12 cellular contexts compared by ENCODE assay signal in genomic region chr17:40555296-40556190, GRCh38. TPM values are rescaled to one million over a fixed set of nuclear protein-coding genes. Genes with fewer than 3 reads are reported as not detected.
DNase-seq lines count a peak whose midpoint lies in the region; ATAC-seq and TF ChIP-seq lines count a peak whose summit lies in the region.
"Had no signal": no experiment of that assay in that cellular context is flagged by ENCODE, and none has a peak within 500 bp of the region (broad histone marks: within the 10 kb centered on the region; RNA-seq: fewer than 3 reads in every experiment).

No MANE protein-coding gene starts in this region.

- no peaks in the 10 kb centered on the region for H3K27me3 Mint-ChIP-seq in activated T-helper 17 cell treated with anti-CD3 and anti-CD28 coated beads, Interleukin-2, amount 50 U/mL, for 72 hours
- H3K27me3 Mint-ChIP-seq in glutamatergic neuron (ENCODE audit: unreplicated experiment) = no peaks in the 10 kb centered on the region

- peak overlapping the region in 9 of 10 donors; percentile 45 to 94 (median 87) for H3K27ac ChIP-seq in heart right ventricle
- H3K27ac ChIP-seq in muscle layer of duodenum (ENCODE audit: low read length) = peak overlapping the region; percentile 50
- H3K27ac ChIP-seq in foreskin keratinocyte = no peak overlapping the region
- H3K27ac ChIP-seq: thoracic aorta had no signal

- peaks cover 46 to 100% (median 93%) of the 10 kb centered on the region in 9 donors for H3K4me1 ChIP-seq in heart right ventricle
- peaks cover 27 to 55% of the 10 kb centered on the region in 2 donors for H3K4me1 ChIP-seq in muscle layer of duodenum (ENCODE audit: control insufficient read depth in 1 of 2, insufficient read depth in 2 of 2, low read length in 2 of 2)
- peaks cover 5% of the 10 kb centered on the region for H3K4me1 ChIP-seq in foreskin keratinocyte

- no peaks in the 10 kb centered on the region for H3K27me3 ChIP-seq in heart right ventricle
- H3K27me3 ChIP-seq in muscle layer of duodenum (ENCODE audit: low read depth, low read length) = no peaks in the 10 kb centered on the region
- peaks cover 37% of the 10 kb centered on the region for H3K27me3 ChIP-seq in foreskin keratinocyte

- no peak for DNase-seq in heart right ventricle
- DNase-seq in left ventricle myocardium superior = no peak
- DNase-seq in glutamatergic neuron = no peak
- DNase-seq in foreskin keratinocyte = no peak
- DNase-seq: NCI-H1092 treated with DMSO at 0.1 percent for 48 hours, NCI-H774 had no signal

- ATAC-seq in heart right ventricle (no peak), left ventricle myocardium superior (no peak), HG02623 (IDR thresholded peaks at IDR 0.05; ENCODE audit: unreplicated experiment) (no peak), GM18861 (IDR thresholded peaks at IDR 0.05; ENCODE audit: unreplicated experiment) (no peak), foreskin keratinocyte (no peak)
- no peak for ATAC-seq in activated T-helper 17 cell treated with anti-CD3 and anti-CD28 coated beads, Interleukin-2, amount 50 U/mL, for 72 hours (replicated peaks)

- H3K36me3 ChIP-seq in heart right ventricle (peaks cover 0 to 9% (median 0%) of the 10 kb centered on the region in 9 donors), muscle layer of duodenum (ENCODE audit: control insufficient read depth in 1 of 2, insufficient read depth in 2 of 2, low read length in 2 of 2) (peaks cover 0 to 8% of the 10 kb centered on the region in 2 donors)
- H3K36me3 ChIP-seq: thoracic aorta had no signal

- peak overlapping the region; percentile 88 for H3K27ac Mint-ChIP-seq in activated T-helper 17 cell treated with anti-CD3 and anti-CD28 coated beads, Interleukin-2, amount 50 U/mL, for 72 hours
- H3K27ac Mint-ChIP-seq in glutamatergic neuron (ENCODE audit: unreplicated experiment) = no peak overlapping the region

- peak overlapping the region; percentile 74 for H3K4me3 Mint-ChIP-seq in activated T-helper 17 cell treated with anti-CD3 and anti-CD28 coated beads, Interleukin-2, amount 50 U/mL, for 72 hours
- no peak overlapping the region for H3K4me3 Mint-ChIP-seq in glutamatergic neuron (ENCODE audit: unreplicated experiment)

- no peaks in the 10 kb centered on the region for H3K9me3 Mint-ChIP-seq in activated T-helper 17 cell treated with anti-CD3 and anti-CD28 coated beads, Interleukin-2, amount 50 U/mL, for 72 hours
- H3K9me3 Mint-ChIP-seq in glutamatergic neuron (ENCODE audit: unreplicated experiment) = peaks cover 6% of the 10 kb centered on the region

- TF ChIP-seq CTCF in heart right ventricle (IDR thresholded peaks at IDR 0.05) (no peak), glutamatergic neuron (IDR thresholded peaks at IDR 0.05; ENCODE audit: partially characterized antibody, unreplicated experiment) (no peak), foreskin keratinocyte (conservative IDR thresholded peaks at IDR 0.05) (no peak)

- no peaks in the 10 kb centered on the region for H3K9me3 ChIP-seq in heart right ventricle
- H3K9me3 ChIP-seq in muscle layer of duodenum (ENCODE audit: control insufficient read depth in 1 of 2, low read length in 2 of 2) = no peaks in the 10 kb centered on the region
- H3K9me3 ChIP-seq: thoracic aorta had no signal

- 88 to 92% methylated on average over 26 of the region's 26 CpGs for WGBS in heart right ventricle, 2 donors

- intact Hi-C loops in heart right ventricle (cut with DNase I) (loop anchor here in 5 of 10 donors (2.0 to 10.0 kb wide), 5 partner anchors 19 to 261 kb away; partner anchors contain the start of genes IGFBP4 (in 3 of the 5) and RARA (in 1 of the 5)), left ventricle myocardium superior (cut with micrococcal nuclease) (no loop called here)

- H3K4me1 Mint-ChIP-seq in activated T-helper 17 cell treated with anti-CD3 and anti-CD28 coated beads, Interleukin-2, amount 50 U/mL, for 72 hours = peaks cover 62% of the 10 kb centered on the region
- peaks cover 44% of the 10 kb centered on the region for H3K4me1 Mint-ChIP-seq in glutamatergic neuron (ENCODE audit: low read depth, unreplicated experiment)

- H3K4me3 ChIP-seq in heart right ventricle (no peak overlapping the region), muscle layer of duodenum (ENCODE audit: low read depth in 1 of 2, low read length in 2 of 2) (no peak overlapping the region)
- H3K4me3 ChIP-seq: thoracic aorta had no signal

- peaks cover 98% of the 10 kb centered on the region for H3K36me3 Mint-ChIP-seq in activated T-helper 17 cell treated with anti-CD3 and anti-CD28 coated beads, Interleukin-2, amount 50 U/mL, for 72 hours (ENCODE audit: low read depth)
- no peaks in the 10 kb centered on the region for H3K36me3 Mint-ChIP-seq in glutamatergic neuron (ENCODE audit: unreplicated experiment)

RNA-seq across cellular contexts. Expression of gene CCR7, which starts 9.7 kb away (rescaled TPM):
- total RNA-seq in heart right ventricle (1 to 10 TPM in 1 of 10 donors, under 1 TPM in 3, not detected in 6; 0.10 to 1.7 (median 0.48) TPM), left ventricle myocardium superior (0.22 TPM), glutamatergic neuron (ENCODE audit: unreplicated experiment) (not detected), foreskin keratinocyte (not detected in 2 replicates)
- polyA plus RNA-seq in heart right ventricle (under 1 TPM in 1 of 2 donors, not detected in 1; 0.46 TPM), foreskin keratinocyte (not detected in 2 replicates)
- 100 to 1,000 TPM; 140 to 304 TPM for total RNA-seq in activated T-helper 17 cell treated with anti-CD3 and anti-CD28 coated beads, Interleukin-2, amount 50 U/mL, for 72 hours
- total RNA-seq: thoracic aorta had no signal

RNA-seq across cellular contexts. Expression of gene TNS4, which starts 54.1 kb away (rescaled TPM):
- total RNA-seq in heart right ventricle = under 1 TPM in 1 of 10 donors, not detected in 9; 0.62 TPM
- polyA plus RNA-seq in heart right ventricle = under 1 TPM in 1 of 2 donors, not detected in 1; 0.01 TPM
- total RNA-seq in left ventricle myocardium superior = not detected
- total RNA-seq in activated T-helper 17 cell treated with anti-CD3 and anti-CD28 coated beads, Interleukin-2, amount 50 U/mL, for 72 hours = 10 to 100 TPM in 1 of 2 donors, 1 to 10 TPM in 1; 8.8 to 19.8 TPM
- total RNA-seq in glutamatergic neuron (ENCODE audit: unreplicated experiment) = not detected
- 285 and 352 TPM in 2 replicates for total RNA-seq in foreskin keratinocyte
- 271 and 305 TPM in 2 replicates for polyA plus RNA-seq in foreskin keratinocyte
- total RNA-seq: dermis microvascular lymphatic vessel endothelial cell had no signal

Comparison
In these comparisons a context has a peak if more than half of its experiments do, and no peak if none do; other contexts are left out.
1. RNA of gene CCR7, which starts 9.7 kb away (total RNA-seq): 140 to 304 TPM in activated T-helper 17 cell treated with anti-CD3 and anti-CD28 coated beads, Interleukin-2, amount 50 U/mL, for 72 hours; 0.22 TPM in left ventricle myocardium superior (single experiment), 0.10 to 1.7 TPM in heart right ventricle, not detected in glutamatergic neuron (single experiment) and not detected in foreskin keratinocyte; every median in the first group is over 10 times any median in the second.
2. RNA of gene TNS4, which starts 54.1 kb away (total RNA-seq): 285 to 352 TPM in foreskin keratinocyte; 8.8 to 19.8 TPM in activated T-helper 17 cell treated with anti-CD3 and anti-CD28 coated beads, Interleukin-2, amount 50 U/mL, for 72 hours, not detected in left ventricle myocardium superior (single experiment), 0.62 TPM in heart right ventricle and not detected in glutamatergic neuron (single experiment); every median in the first group is over 10 times any median in the second.